Comparison of ENCODE assay signal across 9 cellular contexts in the genomic region with DNA sequence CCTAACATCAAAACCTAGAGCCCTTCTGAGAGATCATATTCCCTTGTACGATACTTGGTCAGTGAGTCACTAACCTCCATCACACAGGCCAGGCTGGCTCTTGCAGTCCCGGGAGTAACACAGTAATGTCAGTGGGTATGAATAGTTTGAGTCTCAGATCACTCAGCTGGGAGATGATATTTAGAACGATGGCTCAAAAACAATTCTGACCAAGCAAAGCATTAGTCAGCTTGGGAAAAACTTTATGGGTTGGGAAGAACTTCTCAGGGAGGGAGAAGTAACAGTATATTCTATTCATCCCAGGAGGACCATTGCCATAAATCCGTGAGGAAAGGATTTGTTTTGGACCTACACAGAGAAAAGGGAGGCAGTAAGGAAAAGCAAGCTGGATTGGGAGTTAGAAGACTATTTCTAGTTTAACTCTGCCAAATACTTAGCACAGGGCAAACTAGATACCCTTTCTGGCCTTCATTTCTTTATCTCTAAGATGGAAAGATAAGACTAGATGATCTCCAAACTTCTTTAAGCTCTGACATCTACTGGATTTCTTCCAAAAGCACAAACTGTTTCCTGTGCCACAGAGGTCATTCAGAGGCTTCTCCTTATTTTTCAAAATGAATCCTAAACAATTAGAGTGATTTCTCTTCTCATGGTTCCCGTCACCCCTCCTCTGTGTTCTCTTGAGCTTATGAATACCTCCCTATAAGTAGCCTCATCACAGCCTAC.
DNase-seq lines count a peak whose midpoint lies in the region; ATAC-seq and TF ChIP-seq lines count a peak whose summit lies in the region.
"Had no signal": no experiment of that assay in that cellular context is flagged by ENCODE, and none has a peak within 500 bp of the region (broad histone marks: within the 10 kb centered on the region; RNA-seq: fewer than 3 reads in every experiment).

No MANE protein-coding gene starts in this region.

- no peaks in the 10 kb centered on the region for H3K36me3 ChIP-seq in SJCRH30

- H3K9me3 ChIP-seq in SJCRH30 (replicated peaks), result no peaks in the 10 kb centered on the region

- ATAC-seq in HG03097 (IDR thresholded peaks at IDR 0.05; ENCODE audit: low FRiP score, unreplicated experiment), result no peak
- ATAC-seq in HG02885 (IDR thresholded peaks at IDR 0.05; ENCODE audit: poor library complexity, unreplicated experiment), result no peak
- no peak for ATAC-seq in HG03442 (IDR thresholded peaks at IDR 0.05; ENCODE audit: unreplicated experiment)

- H3K4me1 ChIP-seq in SJCRH30, result peaks cover 15% of the 10 kb centered on the region; the same call in 1 of the 2 replicates

- H3K4me3 ChIP-seq in SJCRH30 (peak overlapping the region; percentile 15), fibroblast of the aortic adventitia (ENCODE audit: low read depth, low read length) (peak overlapping the region; percentile 14)

- TF ChIP-seq CTCF in fibroblast of the aortic adventitia (IDR thresholded peaks at IDR 0.05; ENCODE audit: insufficient read depth, low read length), result no peak

- H3K27ac ChIP-seq in SJCRH30, result no peak overlapping the region

- H3K27me3 ChIP-seq in SJCRH30, result no peaks in the 10 kb centered on the region

- DNase-seq in DMS153 treated with DMSO at 0.1 percent for 48 hours (lab: John Stamatoyannopoulos, UW; ENCODE audit: unreplicated experiment) (peak; percentile 35), DMS153 (lab: John Stamatoyannopoulos, UW) (no peak), SJCRH30 (peak; percentile 32 to 57), fibroblast of the aortic adventitia (ENCODE audit: low read depth) (peak; percentile 95), smooth muscle cell of the brain vasculature (ENCODE audit: low read depth, low spot score) (peak; percentile 87)
- DNase-seq: CD4-positive, CD25-positive, alpha-beta regulatory T cell had no signal
